ENCODE assay signal across 12 cellular contexts in the genomic region with DNA sequence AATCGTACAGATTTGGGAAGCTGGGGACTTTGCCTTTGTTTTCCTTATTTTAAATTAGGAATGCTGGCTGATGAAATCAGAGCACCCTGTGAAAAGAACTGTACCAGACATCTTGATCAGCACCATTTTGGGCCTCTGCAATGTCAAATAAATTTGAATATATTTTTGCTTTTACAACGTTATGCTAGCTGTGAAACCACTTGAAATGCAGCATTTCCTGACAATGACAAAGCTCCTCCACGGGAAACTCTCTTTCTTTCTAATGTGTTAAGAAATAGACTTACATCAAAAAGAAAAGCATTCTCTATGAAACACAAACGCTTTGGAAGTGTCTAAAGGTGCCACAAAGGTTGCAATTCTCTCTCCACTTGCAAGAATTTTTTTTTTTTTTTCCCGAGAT. TPM values are rescaled to one million over a fixed set of nuclear protein-coding genes. Genes with fewer than 3 reads are reported as not detected.
DNase-seq lines count a peak whose midpoint lies in the region; ATAC-seq and TF ChIP-seq lines count a peak whose summit lies in the region.
"Had no signal": no experiment of that assay in that cellular context is flagged by ENCODE, and none has a peak within 500 bp of the region (broad histone marks: within the 10 kb centered on the region; RNA-seq: fewer than 3 reads in every experiment).

No MANE protein-coding gene starts in this region.

- peak; percentile 51 to 69 (median 60) for DNase-seq in CD4-positive, alpha-beta memory T cell
- no peak for DNase-seq in GM23338 (ENCODE audit: low spot score)
- no peak for DNase-seq in activated CD4-positive, alpha-beta memory T cell treated with anti-CD3 and anti-CD28 coated beads for 36 hours
- peak in 5 of 10 donors; percentile 33 to 81 (median 68) for DNase-seq in naive thymus-derived CD8-positive, alpha-beta T cell
- DNase-seq in NCI-H345 (lab: John Stamatoyannopoulos, UW) = no peak
- DNase-seq in NCI-H1105 (lab: John Stamatoyannopoulos, UW) = no peak
- DNase-seq: foreskin keratinocyte, NCI-H1930, SW 1271, tibial artery had no signal

- H3K27ac Mint-ChIP-seq in CD4-positive, alpha-beta memory T cell = peak overlapping the region; percentile 70 to 92 (median 86)
- no peak overlapping the region for H3K27ac Mint-ChIP-seq in GM23338
- H3K27ac Mint-ChIP-seq in activated CD4-positive, alpha-beta memory T cell treated with anti-CD3 and anti-CD28 coated beads for 36 hours = peak overlapping the region; percentile 85
- H3K27ac Mint-ChIP-seq in naive thymus-derived CD8-positive, alpha-beta T cell = peak overlapping the region in 9 of 10 donors; percentile 89 to 96 (median 92)

- peaks cover 49% of the 10 kb centered on the region for H3K4me1 ChIP-seq in CD4-positive, alpha-beta memory T cell (ENCODE audit: insufficient read depth, low read length)
- H3K4me1 ChIP-seq in GM23338 (ENCODE audit: insufficient read depth) = peaks cover 7% of the 10 kb centered on the region; the same call in 1 of the 2 replicates
- H3K4me1 ChIP-seq: tibial artery had no signal

- ATAC-seq in GM23338 (no peak), HG03108 (IDR thresholded peaks at IDR 0.05; ENCODE audit: unreplicated experiment) (no peak)
- ATAC-seq in naive thymus-derived CD8-positive, alpha-beta T cell = peak; percentile 84 to 89
- ATAC-seq: foreskin keratinocyte had no signal

- H3K4me3 ChIP-seq in CD4-positive, alpha-beta memory T cell (ENCODE audit: low read length in 2 of 2) = no peak overlapping the region
- H3K4me3 ChIP-seq in GM23338 = no peak overlapping the region
- H3K4me3 ChIP-seq: ascending aorta, tibial artery had no signal

- no peak overlapping the region for H3K4me2 ChIP-seq in GM23338

- no peaks in the 10 kb centered on the region for H3K36me3 Mint-ChIP-seq in CD4-positive, alpha-beta memory T cell
- no peaks in the 10 kb centered on the region for H3K36me3 Mint-ChIP-seq in GM23338 (ENCODE audit: low read depth)
- no peaks in the 10 kb centered on the region for H3K36me3 Mint-ChIP-seq in activated CD4-positive, alpha-beta memory T cell treated with anti-CD3 and anti-CD28 coated beads for 36 hours
- no peaks in the 10 kb centered on the region for H3K36me3 Mint-ChIP-seq in naive thymus-derived CD8-positive, alpha-beta T cell

- H3K79me2 ChIP-seq in GM23338 (replicated peaks; ENCODE audit: insufficient read depth) = no peaks in the 10 kb centered on the region

- no peaks in the 10 kb centered on the region for H3K36me3 ChIP-seq in CD4-positive, alpha-beta memory T cell (ENCODE audit: insufficient read depth, low read length)
- H3K36me3 ChIP-seq in GM23338 (ENCODE audit: insufficient read depth) = no peaks in the 10 kb centered on the region
- H3K36me3 ChIP-seq: ascending aorta, tibial artery had no signal

- no peak for TF ChIP-seq CTCF in GM23338 (conservative IDR thresholded peaks at IDR 0.05; ENCODE audit: low read depth in 2 of 2)

- H3K9me3 Mint-ChIP-seq in CD4-positive, alpha-beta memory T cell = no peaks in the 10 kb centered on the region
- peaks cover 4% of the 10 kb centered on the region; the same call in 2 of the 3 replicates for H3K9me3 Mint-ChIP-seq in GM23338
- no peaks in the 10 kb centered on the region for H3K9me3 Mint-ChIP-seq in activated CD4-positive, alpha-beta memory T cell treated with anti-CD3 and anti-CD28 coated beads for 36 hours
- no peaks in the 10 kb centered on the region for H3K9me3 Mint-ChIP-seq in naive thymus-derived CD8-positive, alpha-beta T cell

- peak overlapping the region; percentile 71 to 84 (median 76) for H3K4me3 Mint-ChIP-seq in CD4-positive, alpha-beta memory T cell
- no peak overlapping the region for H3K4me3 Mint-ChIP-seq in GM23338
- peak overlapping the region; percentile 56 for H3K4me3 Mint-ChIP-seq in activated CD4-positive, alpha-beta memory T cell treated with anti-CD3 and anti-CD28 coated beads for 36 hours
- H3K4me3 Mint-ChIP-seq in naive thymus-derived CD8-positive, alpha-beta T cell = peak overlapping the region; percentile 65 to 87 (median 82)

- intact Hi-C loops in CD4-positive, alpha-beta memory T cell (cut with micrococcal nuclease) = loop anchor here (1.0 to 10.0 kb wide), 3 partner anchors 51 to 163 kb away; a partner anchor contains a TSS
- intact Hi-C loops in activated CD4-positive, alpha-beta memory T cell treated with anti-CD3 and anti-CD28 coated beads for 36 hours (cut with micrococcal nuclease) = loop anchor here (10.0 kb wide), 1 partner anchor 141 kb away; a partner anchor contains a TSS

- CTCF ChIA-PET in CD4-positive, alpha-beta memory T cell (lab: Charles Lee; ENCODE audit: partially characterized antibody) = interaction anchor here (0.9 to 6.6 kb wide), 6 partner anchors 14 to 173 kb away, joined by 3 to 45 read pairs (median 4); a partner anchor contains a TSS
- CTCF ChIA-PET in activated CD4-positive, alpha-beta memory T cell treated with anti-CD3 and anti-CD28 coated beads for 36 hours (lab: Charles Lee) = interaction anchor here (0.6 to 4.0 kb wide), 6 partner anchors 20 to 174 kb away, joined by 3 to 21 read pairs (median 4); no protein-coding TSS in a partner anchor

- POLR2A ChIA-PET in CD4-positive, alpha-beta memory T cell (lab: Charles Lee; ENCODE audit: partially characterized antibody) = interaction anchor here (0.7 to 1.8 kb wide), 6 partner anchors 12 to 469 kb away, joined by 3 to 6 read pairs (median 3); a partner anchor contains a TSS
- POLR2A ChIA-PET in activated CD4-positive, alpha-beta memory T cell treated with anti-CD3 and anti-CD28 coated beads for 36 hours (lab: Charles Lee) = interaction anchor here (0.6 to 0.8 kb wide), 6 partner anchors 10 to 688 kb away, joined by 3 to 6 read pairs (median 3); a partner anchor contains a TSS
- POLR2A ChIA-PET in naive thymus-derived CD8-positive, alpha-beta T cell (lab: Charles Lee) = interaction anchor here (0.7 to 0.9 kb wide), 6 partner anchors 60 to 1293 kb away, joined by 3 to 4 read pairs (median 3); a partner anchor contains a TSS

- no peaks in the 10 kb centered on the region for H3K27me3 Mint-ChIP-seq in CD4-positive, alpha-beta memory T cell
- peaks cover 5% of the 10 kb centered on the region for H3K27me3 Mint-ChIP-seq in GM23338 (ENCODE audit: insufficient read depth, low read depth, poor library complexity)
- H3K27me3 Mint-ChIP-seq in activated CD4-positive, alpha-beta memory T cell treated with anti-CD3 and anti-CD28 coated beads for 36 hours = no peaks in the 10 kb centered on the region
- H3K27me3 Mint-ChIP-seq in naive thymus-derived CD8-positive, alpha-beta T cell = no peaks in the 10 kb centered on the region

- no peaks in the 10 kb centered on the region for H3K9me3 ChIP-seq in CD4-positive, alpha-beta memory T cell (ENCODE audit: control insufficient read depth in 1 of 2, low read length in 2 of 2)
- H3K9me3 ChIP-seq: ascending aorta, tibial artery had no signal

- H3K27me3 ChIP-seq in CD4-positive, alpha-beta memory T cell (ENCODE audit: insufficient read depth, low read length) = no peaks in the 10 kb centered on the region
- no peaks in the 10 kb centered on the region for H3K27me3 ChIP-seq in GM23338 (ENCODE audit: insufficient read depth)
- H3K27me3 ChIP-seq: ascending aorta, foreskin keratinocyte had no signal

- H2AFZ ChIP-seq in GM23338 = peak overlapping the region; percentile 5; the same call in 1 of the 2 replicates

- H3F3A ChIP-seq in GM23338 (replicated peaks; ENCODE audit: low read depth) = no peaks in the 10 kb centered on the region

- H3K9me2 ChIP-seq in GM23338 (ENCODE audit: insufficient read depth) = no peaks in the 10 kb centered on the region

- H3K4me1 Mint-ChIP-seq in CD4-positive, alpha-beta memory T cell = peaks cover 29 to 58% (median 41%) of the 10 kb centered on the region in 4 donors
- peaks cover 5% of the 10 kb centered on the region for H3K4me1 Mint-ChIP-seq in GM23338
- H3K4me1 Mint-ChIP-seq in activated CD4-positive, alpha-beta memory T cell treated with anti-CD3 and anti-CD28 coated beads for 36 hours (ENCODE audit: low read depth) = peaks cover 36% of the 10 kb centered on the region
- peaks cover 16 to 68% (median 46%) of the 10 kb centered on the region in 4 donors for H3K4me1 Mint-ChIP-seq in naive thymus-derived CD8-positive, alpha-beta T cell

- H3K27ac ChIP-seq in CD4-positive, alpha-beta memory T cell (ENCODE audit: low read depth, low read length) = no peak overlapping the region
- no peak overlapping the region for H3K27ac ChIP-seq in GM23338 (ENCODE audit: low read depth)
- H3K27ac ChIP-seq: foreskin keratinocyte, tibial artery had no signal

- H4K20me1 ChIP-seq in GM23338 (replicated peaks; ENCODE audit: insufficient read depth) = no peaks in the 10 kb centered on the region

TF ChIP-seq in GM23338, 12 proteins besides CTCF, POLR2A, EP300 and RAD21 (continues in another document):
- no peak for TF ChIP-seq EZH2phosphoT487 (IDR thresholded peaks at IDR 0.05; ENCODE audit: unreplicated experiment)
- TF ChIP-seq, protein P1, sequence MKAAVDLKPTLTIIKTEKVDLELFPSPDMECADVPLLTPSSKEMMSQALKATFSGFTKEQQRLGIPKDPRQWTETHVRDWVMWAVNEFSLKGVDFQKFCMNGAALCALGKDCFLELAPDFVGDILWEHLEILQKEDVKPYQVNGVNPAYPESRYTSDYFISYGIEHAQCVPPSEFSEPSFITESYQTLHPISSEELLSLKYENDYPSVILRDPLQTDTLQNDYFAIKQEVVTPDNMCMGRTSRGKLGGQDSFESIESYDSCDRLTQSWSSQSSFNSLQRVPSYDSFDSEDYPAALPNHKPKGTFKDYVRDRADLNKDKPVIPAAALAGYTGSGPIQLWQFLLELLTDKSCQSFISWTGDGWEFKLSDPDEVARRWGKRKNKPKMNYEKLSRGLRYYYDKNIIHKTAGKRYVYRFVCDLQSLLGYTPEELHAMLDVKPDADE (IDR thresholded peaks at IDR 0.05) = no peak
- TF ChIP-seq STAT1 (IDR thresholded peaks at IDR 0.05; ENCODE audit: unreplicated experiment) = no peak
- no peak for TF ChIP-seq JUNB (IDR thresholded peaks at IDR 0.05; ENCODE audit: unreplicated experiment)

RNA-seq across cellular contexts. Expression of a gene that starts 47.1 kb away (rescaled TPM):
- 10 to 100 TPM; 28.4 to 30.2 TPM for total RNA-seq in CD4-positive, alpha-beta memory T cell
- 1 to 10 TPM in 1 of 2 donors, not detected in 1; 2.0 TPM for polyA plus RNA-seq in CD4-positive, alpha-beta memory T cell
- total RNA-seq in GM23338 (2014; rRNA removed; shearing (Covaris generic)) = 13.7 and 14.5 TPM in 2 replicates
- 5.4 and 5.9 TPM in 2 replicates for polyA plus RNA-seq in GM23338 (2016; fragmentation: Nextera tagmentation; extraction: Ambion mirVana)
- total RNA-seq in activated CD4-positive, alpha-beta memory T cell treated with anti-CD3 and anti-CD28 coated beads for 36 hours = 10 to 100 TPM; 10.9 to 11.0 TPM
- total RNA-seq in naive thymus-derived CD8-positive, alpha-beta T cell = 10 to 100 TPM; 35.4 to 35.6 TPM
- polyA plus RNA-seq in naive thymus-derived CD8-positive, alpha-beta T cell = under 1 TPM; 0.15 to 0.58 (median 0.35) TPM

RNA-seq across cellular contexts. Expression of a gene that starts 53.4 kb away (rescaled TPM):
- 10 to 100 TPM; 43.5 to 46.5 TPM for total RNA-seq in CD4-positive, alpha-beta memory T cell
- polyA plus RNA-seq in CD4-positive, alpha-beta memory T cell = 10 to 100 TPM; 11.5 to 18.4 TPM
- total RNA-seq in GM23338 (2014; rRNA removed; shearing (Covaris generic)) = 15.0 and 23.6 TPM in 2 replicates
- 11.8 and 12.3 TPM in 2 replicates for polyA plus RNA-seq in GM23338 (2016; fragmentation: Nextera tagmentation; extraction: Ambion mirVana)
- 10 to 100 TPM; 17.2 to 17.3 TPM for total RNA-seq in activated CD4-positive, alpha-beta memory T cell treated with anti-CD3 and anti-CD28 coated beads for 36 hours
- total RNA-seq in naive thymus-derived CD8-positive, alpha-beta T cell = 10 to 100 TPM; 33.7 to 35.1 TPM
- polyA plus RNA-seq in naive thymus-derived CD8-positive, alpha-beta T cell = 10 to 100 TPM; 22.8 to 28.3 (median 26.9) TPM

Comparison
In these comparisons a context has a peak if more than half of its experiments do, and no peak if none do; other contexts are left out.
1. DNase-seq: peak in CD4-positive, alpha-beta memory T cell (5 of 5); none in GM23338 (single experiment), activated CD4-positive, alpha-beta memory T cell treated with anti-CD3 and anti-CD28 coated beads for 36 hours (single experiment), NCI-H345 (single experiment) and NCI-H1105 (single experiment).
2. ATAC-seq: peak in naive thymus-derived CD8-positive, alpha-beta T cell (2 of 2); none in GM23338 (single experiment) and HG03108 (single experiment).